ENCODE assay signal across 1 cellular context in genomic region chr5:120544043-120544442, GRCh38.
TF ChIP-seq lines count a peak whose summit lies in the region.

No MANE protein-coding gene starts in this region.

TF ChIP-seq in IMR-90, 13 proteins besides CTCF, POLR2A, EP300 and RAD21 (continued from another document):
- TF ChIP-seq USF2 (IDR thresholded peaks at IDR 0.05; ENCODE audit: low read depth, low read length) (no peak), CEBPB (IDR thresholded peaks at IDR 0.05; ENCODE audit: low read depth, low read length) (no peak), MXI1 (IDR thresholded peaks at IDR 0.05; ENCODE audit: borderline replicate concordance, low read depth, low read length) (no peak)
